ENCODE assay signal across 8 cellular contexts in genomic region chr22:40289991-40290459, GRCh38. TPM values are rescaled to one million over a fixed set of nuclear protein-coding genes. Genes with fewer than 3 reads are reported as not detected.
DNase-seq lines count a peak whose midpoint lies in the region; ATAC-seq lines count a peak whose summit lies in the region.

No MANE protein-coding gene starts in this region.

- H3K27me3 ChIP-seq in aorta (ENCODE audit: control insufficient read depth in 1 of 2, insufficient read depth in 2 of 2, low read length in 1 of 2): no peaks in the 10 kb centered on the region

- peaks cover 8% of the 10 kb centered on the region in 2 donors for H3K36me3 ChIP-seq in aorta (ENCODE audit: control insufficient read depth in 1 of 2, insufficient read depth in 2 of 2, low read length in 1 of 2)

- intact Hi-C loops in aorta (cut with DNase I): no loop called here

- peaks cover 0 to 3% of the 10 kb centered on the region in 2 donors for H3K4me1 ChIP-seq in aorta (ENCODE audit: control insufficient read depth in 1 of 2, insufficient read depth in 2 of 2, low read length in 2 of 2)

- H3K27ac ChIP-seq in aorta (ENCODE audit: low read depth in 1 of 2, low read length in 2 of 2): no peak overlapping the region

- POLR2A ChIA-PET in activated naive CD8-positive, alpha-beta T cell treated with anti-CD3 and anti-CD28 coated beads, Interleukin-2, amount 10 ng/mL, durations not matched to agents 7 days and 5 days (lab: Charles Lee): interaction anchor here (0.7 to 2.2 kb wide), 7 partner anchors 14 to 245 kb away, joined by 3 to 17 read pairs (median 6); partner anchors contain the start of gene ADSL

- H3K9me3 Mint-ChIP-seq in activated naive CD8-positive, alpha-beta T cell treated with anti-CD3 and anti-CD28 coated beads, Interleukin-2, amount 10 ng/mL, durations not matched to agents 7 days and 5 days: no peaks in the 10 kb centered on the region

- H3K27ac Mint-ChIP-seq in activated naive CD8-positive, alpha-beta T cell treated with anti-CD3 and anti-CD28 coated beads, Interleukin-2, amount 10 ng/mL, durations not matched to agents 7 days and 5 days: peak overlapping the region; percentile 89

- H3K4me3 ChIP-seq in aorta (ENCODE audit: low read length in 2 of 2): no peak overlapping the region

- H3K9me3 ChIP-seq in aorta (ENCODE audit: control insufficient read depth, low read length): no peaks in the 10 kb centered on the region

- 79 to 80% methylated on average over 16 of the region's 16 CpGs for WGBS in aorta, 2 donors

- H3K27me3 Mint-ChIP-seq in activated naive CD8-positive, alpha-beta T cell treated with anti-CD3 and anti-CD28 coated beads, Interleukin-2, amount 10 ng/mL, durations not matched to agents 7 days and 5 days: no peaks in the 10 kb centered on the region

- H3K36me3 Mint-ChIP-seq in activated naive CD8-positive, alpha-beta T cell treated with anti-CD3 and anti-CD28 coated beads, Interleukin-2, amount 10 ng/mL, durations not matched to agents 7 days and 5 days: peaks cover 33% of the 10 kb centered on the region

- DNase-seq in T-helper 1 cell: peak; percentile 43 to 77 (median 64)
- DNase-seq in activated naive CD8-positive, alpha-beta T cell treated with anti-CD3 and anti-CD28 coated beads, Interleukin-2, amount 10 ng/mL, durations not matched to agents 7 days and 5 days: peak; percentile 69
- DNase-seq in stimulated activated CD4-positive, alpha-beta T cell treated with anti-CD3 and anti-CD28 coated beads, Interleukin-15, amount 100 ng/mL, for 48 hours (ENCODE audit: low read depth in 2 of 2): peak; percentile 24 to 41
- DNase-seq in putamen (ENCODE audit: low spot score): no peak
- DNase-seq in NCI-H1048 (lab: John Stamatoyannopoulos, UW): no peak
- no peak for DNase-seq in aorta
- no peak for DNase-seq in NCI-H146 treated with DMSO at 0.1 percent for 48 hours (lab: John Stamatoyannopoulos, UW; ENCODE audit: unreplicated experiment)

- peaks cover 21% of the 10 kb centered on the region for H3K4me1 Mint-ChIP-seq in activated naive CD8-positive, alpha-beta T cell treated with anti-CD3 and anti-CD28 coated beads, Interleukin-2, amount 10 ng/mL, durations not matched to agents 7 days and 5 days

- H3K4me3 Mint-ChIP-seq in activated naive CD8-positive, alpha-beta T cell treated with anti-CD3 and anti-CD28 coated beads, Interleukin-2, amount 10 ng/mL, durations not matched to agents 7 days and 5 days: peak overlapping the region; percentile 67

- peak; percentile 82 for ATAC-seq in GM18502 (IDR thresholded peaks at IDR 0.05; ENCODE audit: poor library complexity, unreplicated experiment)
- ATAC-seq in activated naive CD8-positive, alpha-beta T cell treated with anti-CD3 and anti-CD28 coated beads, Interleukin-2, amount 10 ng/mL, durations not matched to agents 7 days and 5 days (ENCODE audit: low read depth): peak; percentile 87
- ATAC-seq in aorta (ENCODE audit: low FRiP score): no peak

RNA-seq across cellular contexts. Expression of gene ADSL, which starts 56.3 kb away (rescaled TPM):
- 10 to 100 TPM; 83.6 to 93.9 TPM for total RNA-seq in activated naive CD8-positive, alpha-beta T cell treated with anti-CD3 and anti-CD28 coated beads, Interleukin-2, amount 10 ng/mL, durations not matched to agents 7 days and 5 days
- total RNA-seq in aorta: 10 to 100 TPM; 40.5 to 49.0 TPM
- 10 to 100 TPM; 31.1 to 34.8 TPM for polyA plus RNA-seq in aorta

Comparison
In these comparisons a context has a peak if more than half of its experiments do, and no peak if none do; other contexts are left out.
1. DNase-seq: peak in T-helper 1 cell (5 of 5), activated naive CD8-positive, alpha-beta T cell treated with anti-CD3 and anti-CD28 coated beads, Interleukin-2, amount 10 ng/mL, durations not matched to agents 7 days and 5 days (single experiment) and stimulated activated CD4-positive, alpha-beta T cell treated with anti-CD3 and anti-CD28 coated beads, Interleukin-15, amount 100 ng/mL, for 48 hours (2 of 2); none in putamen (single experiment), NCI-H1048 (single experiment), aorta (0 of 2) and NCI-H146 treated with DMSO at 0.1 percent for 48 hours (single experiment).